In the genomic region with DNA sequence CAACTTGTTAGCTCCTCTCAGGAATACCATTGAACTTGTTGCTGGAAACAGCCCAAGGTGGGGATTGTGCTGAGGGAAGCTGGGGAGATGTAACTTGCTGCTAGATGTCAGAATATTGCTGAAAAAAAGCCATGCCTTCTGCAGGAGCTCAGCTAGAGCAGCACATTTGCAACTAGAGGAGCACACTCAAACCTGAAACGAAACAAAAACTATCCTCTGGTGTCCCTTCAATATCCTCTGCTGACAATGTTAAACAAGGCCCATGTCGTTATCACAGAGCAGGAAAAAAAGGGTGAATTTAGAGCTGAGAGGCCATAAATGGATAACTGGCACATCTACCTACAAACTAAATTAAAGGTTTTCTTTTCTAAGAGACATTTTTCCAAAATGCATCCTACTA, we compare ENCODE assay signal across 12 cellular contexts. TPM values are rescaled to one million over a fixed set of nuclear protein-coding genes. Genes with fewer than 3 reads are reported as not detected.
DNase-seq lines count a peak whose midpoint lies in the region; ATAC-seq and TF ChIP-seq lines count a peak whose summit lies in the region.
"Had no signal": no experiment of that assay in that cellular context is flagged by ENCODE, and none has a peak within 500 bp of the region (broad histone marks: within the 10 kb centered on the region; RNA-seq: fewer than 3 reads in every experiment).

No MANE protein-coding gene starts in this region.

- H3K4me3 ChIP-seq in fibroblast of villous mesenchyme (ENCODE audit: low read depth, low read length) (no peak overlapping the region), Caco-2 (ENCODE audit: low read depth, low read length) (no peak overlapping the region), endodermal cell (ENCODE audit: low read length) (no peak overlapping the region)

- DNase-seq in fibroblast of villous mesenchyme (ENCODE audit: low read depth) (peak; percentile 3), Caco-2 (no peak), NCI-H1694 (lab: John Stamatoyannopoulos, UW) (no peak), endodermal cell (no peak)
- DNase-seq: activated T-cell treated with anti-CD3 and anti-CD28 coated beads, Interleukin-2, amount 50 U/mL, for 72 hours; cerebellar nuclear complex; foreskin fibroblast; PC-3 had no signal

- TF ChIP-seq CTCF in fibroblast of villous mesenchyme (IDR thresholded peaks at IDR 0.05; ENCODE audit: insufficient read depth, low read depth, low read length) (no peak), Caco-2 (IDR thresholded peaks at IDR 0.05; ENCODE audit: insufficient read depth in 1 of 2, low read depth in 1 of 2, low read length in 1 of 2, severe bottlenecking in 1 of 2, unreplicated experiment in 1 of 2) (no peak), endodermal cell (conservative IDR thresholded peaks at IDR 0.05) (no peak)

- peak; percentile 98 for ATAC-seq in GM18909 (IDR thresholded peaks at IDR 0.05; ENCODE audit: poor library complexity, unreplicated experiment)
- ATAC-seq in GM21619 (IDR thresholded peaks at IDR 0.05; ENCODE audit: unreplicated experiment): peak; percentile 93
- ATAC-seq in HG03139 (IDR thresholded peaks at IDR 0.05; ENCODE audit: unreplicated experiment): peak; percentile 73
- ATAC-seq: activated T-cell treated with anti-CD3 and anti-CD28 coated beads, Interleukin-2, amount 50 U/mL, for 72 hours; HCT116; PC-3 had no signal

- H3K27me3 ChIP-seq in Caco-2 (replicated peaks; ENCODE audit: control insufficient read depth, insufficient read depth, low read length) (no peaks in the 10 kb centered on the region), endodermal cell (ENCODE audit: control insufficient read depth, insufficient read depth, low read length, poor library complexity, severe bottlenecking) (no peaks in the 10 kb centered on the region)

- H3K9me3 Mint-ChIP-seq in Caco-2 (ENCODE audit: unreplicated experiment): no peaks in the 10 kb centered on the region
- no peaks in the 10 kb centered on the region for H3K9me3 Mint-ChIP-seq in endodermal cell
- H3K9me3 Mint-ChIP-seq: activated T-cell treated with anti-CD3 and anti-CD28 coated beads, Interleukin-2, amount 50 U/mL, for 72 hours had no signal

- 90% methylated on average over 2 of the region's 2 CpGs; no CpG with 5 or more reads in 1 of the 2 experiments for WGBS in endodermal cell (ENCODE audit: insufficient coverage in 1 of 2, insufficient read length in 1 of 2), 2 experiments

- H3K27ac Mint-ChIP-seq in Caco-2 (ENCODE audit: unreplicated experiment) (no peak overlapping the region), endodermal cell (no peak overlapping the region)
- H3K27ac Mint-ChIP-seq: activated T-cell treated with anti-CD3 and anti-CD28 coated beads, Interleukin-2, amount 50 U/mL, for 72 hours had no signal

- no TSS peak for BruUV-seq in Caco-2 (replicated peaks; lab: Mats Ljungman, UMichigan)

- H3K4me1 Mint-ChIP-seq in Caco-2 (ENCODE audit: low read depth, unreplicated experiment) (peaks cover 11% of the 10 kb centered on the region), endodermal cell (peaks cover 10% of the 10 kb centered on the region)

- H3K27me3 Mint-ChIP-seq in Caco-2 (ENCODE audit: insufficient read depth, unreplicated experiment): no peaks in the 10 kb centered on the region
- H3K27me3 Mint-ChIP-seq in endodermal cell (ENCODE audit: insufficient read depth): no peaks in the 10 kb centered on the region

- H3K27ac ChIP-seq in endodermal cell (ENCODE audit: low read depth, low read length): no peak overlapping the region

- H3K36me3 Mint-ChIP-seq in Caco-2 (ENCODE audit: insufficient read depth, unreplicated experiment): no peaks in the 10 kb centered on the region
- H3K36me3 Mint-ChIP-seq in endodermal cell (ENCODE audit: low read depth): no peaks in the 10 kb centered on the region

- CTCF ChIA-PET in Caco-2 (lab: Charles Lee): interaction anchor here (0.6 kb wide), 1 partner anchor 562 kb away, joined by 3 read pairs; no protein-coding TSS in a partner anchor

- POLR2A ChIA-PET in Caco-2 (lab: Charles Lee): no interaction called here

- H3K4me1 ChIP-seq in Caco-2 (peaks cover 5% of the 10 kb centered on the region; the same call in 1 of the 2 replicates), endodermal cell (ENCODE audit: control insufficient read depth, insufficient read depth, low read length) (peaks cover 4% of the 10 kb centered on the region)

- intact Hi-C loops in Caco-2 (cut with micrococcal nuclease; ENCODE audit: unreplicated experiment): no loop called here

- no peak overlapping the region for H3K9ac ChIP-seq in endodermal cell (ENCODE audit: extremely low read depth, low read length, poor library complexity, severe bottlenecking)

- no peak overlapping the region for H3K4me3 Mint-ChIP-seq in Caco-2 (ENCODE audit: unreplicated experiment)
- no peak overlapping the region for H3K4me3 Mint-ChIP-seq in endodermal cell
- H3K4me3 Mint-ChIP-seq: activated T-cell treated with anti-CD3 and anti-CD28 coated beads, Interleukin-2, amount 50 U/mL, for 72 hours had no signal

- no peaks in the 10 kb centered on the region; the same call in 1 of the 2 replicates for H3K36me3 ChIP-seq in Caco-2 (ENCODE audit: control insufficient read depth, insufficient read depth, low read length)
- H3K36me3 ChIP-seq in endodermal cell (ENCODE audit: control insufficient read depth, insufficient read depth, low read length): no peaks in the 10 kb centered on the region

- H3K9me3 ChIP-seq in Caco-2 (no peaks in the 10 kb centered on the region), endodermal cell (ENCODE audit: control insufficient read depth, low read length) (no peaks in the 10 kb centered on the region)

RNA-seq across cellular contexts. Expression of gene MACC1, which starts 53.7 kb away (rescaled TPM):
- total RNA-seq in fibroblast of villous mesenchyme (under 0.01 TPM in 2 replicates), Caco-2 (2022) (87.7 and 96.7 TPM in 2 replicates), endodermal cell (1 to 10 TPM; 1.4 to 2.0 TPM)
- polyA plus RNA-seq in endodermal cell (2013, experiment 1 of 2): 0.32 TPM
- 0.17 TPM for polyA plus RNA-seq in endodermal cell (2013, experiment 2 of 2)

RNA-seq across cellular contexts. Expression of gene ITGB8, which starts 59.8 kb away (rescaled TPM):
- 6.4 and 13.0 TPM in 2 replicates for total RNA-seq in fibroblast of villous mesenchyme
- 3.2 and 4.6 TPM in 2 replicates for total RNA-seq in Caco-2 (2022)
- 1 to 10 TPM; 6.5 to 7.6 TPM for total RNA-seq in endodermal cell
- 16.1 TPM for polyA plus RNA-seq in endodermal cell (2013, experiment 1 of 2)
- polyA plus RNA-seq in endodermal cell (2013, experiment 2 of 2): 14.6 TPM

Comparison
In these comparisons a context has a peak if more than half of its experiments do, and no peak if none do; other contexts are left out.
1. RNA of gene MACC1, which starts 53.7 kb away (total RNA-seq): 87.7 to 96.7 TPM in Caco-2; 1.4 to 2.0 TPM in endodermal cell and under 0.01 TPM in fibroblast of villous mesenchyme; every median in the first group is over 10 times any median in the second.
2. Peak in every context shown above with its lines, with median percentiles within 50 percentile points of each other: ATAC-seq.